8 cellular contexts compared by ENCODE assay signal in the genomic region with DNA sequence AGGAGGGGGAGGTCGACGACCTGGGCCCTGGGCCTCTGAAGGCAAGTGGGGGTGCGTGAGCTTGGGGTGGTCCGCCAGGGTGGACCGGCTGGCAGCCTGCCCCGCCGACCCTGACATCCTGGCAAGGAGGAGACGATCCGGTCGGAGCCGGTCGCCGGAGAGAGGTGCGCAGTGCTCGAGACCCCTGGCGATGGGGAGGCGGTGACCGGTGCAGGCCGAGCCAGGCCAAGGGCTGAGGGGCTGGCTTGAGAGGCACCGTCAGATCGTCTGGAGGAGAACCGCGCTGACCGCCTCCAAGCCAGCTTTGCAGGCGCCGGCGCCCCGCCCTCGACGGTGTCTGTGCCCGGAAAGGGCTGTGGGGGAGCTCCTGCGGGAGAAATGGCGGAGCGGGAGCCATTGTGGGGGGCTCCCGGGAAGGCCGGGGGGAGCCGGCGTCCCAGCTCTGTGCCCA. TPM values are rescaled to one million over a fixed set of nuclear protein-coding genes. Genes with fewer than 3 reads are reported as not detected.
DNase-seq lines count a peak whose midpoint lies in the region; ATAC-seq, FAIRE-seq and TF ChIP-seq lines count a peak whose summit lies in the region.

No MANE protein-coding gene starts in this region.

- no peak for TF ChIP-seq RAD21 in SK-N-SH (IDR thresholded peaks at IDR 0.05; ENCODE audit: low read length)

- in situ Hi-C loops in transverse colon (cut with MboI; ENCODE audit: low pct_ligation_motif_present in 1 of 4, low pct_unique_long_range_greater_than_20kb in 1 of 4, low sequenced_read_pairs in 3 of 4), result no loop called here

- peaks cover 2% of the 10 kb centered on the region for H3K36me3 Mint-ChIP-seq in CD8-positive, alpha-beta T cell
- H3K36me3 Mint-ChIP-seq in memory B cell, result no peaks in the 10 kb centered on the region

- no peaks in the 10 kb centered on the region for H3F3A ChIP-seq in SK-N-SH (replicated peaks; ENCODE audit: insufficient read depth)

- TF ChIP-seq EP300 in SK-N-SH (IDR thresholded peaks at IDR 0.05; ENCODE audit: borderline replicate concordance in 1 of 2, low read depth in 1 of 2, low read length in 1 of 2), result no peak
- no peak for TF ChIP-seq EP300 in transverse colon (IDR thresholded peaks at IDR 0.05; ENCODE audit: low read depth)

- POLR2A ChIA-PET in CD8-positive, alpha-beta T cell (lab: Charles Lee), result no interaction called here
- POLR2A ChIA-PET in SK-N-SH (lab: Yijun Ruan, JAX), result interaction anchor here (0.6 to 1.0 kb wide), 3 partner anchors 25 to 428 kb away, joined by 3 to 10 read pairs (median 4); a partner anchor contains a TSS

- no peaks in the 10 kb centered on the region for H3K27me3 ChIP-seq in CD8-positive, alpha-beta T cell (ENCODE audit: insufficient read depth, low read length)
- no peaks in the 10 kb centered on the region for H3K27me3 ChIP-seq in SK-N-SH (ENCODE audit: insufficient read depth)
- no peaks in the 10 kb centered on the region for H3K27me3 ChIP-seq in ectodermal cell (ENCODE audit: control insufficient read depth, insufficient read depth, low read length, poor library complexity, severe bottlenecking)
- H3K27me3 ChIP-seq in transverse colon, result no peaks in the 10 kb centered on the region
- H3K27me3 ChIP-seq in small intestine (ENCODE audit: control insufficient read depth in 2 of 2, insufficient read depth in 2 of 2, low read length in 2 of 2), result no peaks in the 10 kb centered on the region

- H3K27ac ChIP-seq in CD8-positive, alpha-beta T cell (ENCODE audit: low read depth, low read length), result no peak overlapping the region
- H3K27ac ChIP-seq in SK-N-SH (ENCODE audit: low read depth in 2 of 2, low read length in 1 of 2) (peak overlapping the region in 1 of 2 experiments; percentile 58; a peak in 2 of 4 replicates), ectodermal cell (ENCODE audit: insufficient read depth, low read depth, low read length, poor library complexity, severe bottlenecking) (no peak overlapping the region), transverse colon (peak overlapping the region in 1 of 4 donors; percentile 6), small intestine (ENCODE audit: low read depth in 1 of 2, low read length in 1 of 2) (no peak overlapping the region)

- peak overlapping the region; percentile 92 for H3K4me3 Mint-ChIP-seq in CD8-positive, alpha-beta T cell
- peak overlapping the region; percentile 87 for H3K4me3 Mint-ChIP-seq in memory B cell

- no peaks in the 10 kb centered on the region for H3K9me3 ChIP-seq in CD8-positive, alpha-beta T cell (ENCODE audit: low read length)
- no peaks in the 10 kb centered on the region for H3K9me3 ChIP-seq in SK-N-SH
- H3K9me3 ChIP-seq in ectodermal cell (ENCODE audit: control insufficient read depth, low read length), result no peaks in the 10 kb centered on the region
- no peaks in the 10 kb centered on the region for H3K9me3 ChIP-seq in transverse colon
- no peaks in the 10 kb centered on the region for H3K9me3 ChIP-seq in small intestine (ENCODE audit: control insufficient read depth, low read depth)

- no peaks in the 10 kb centered on the region for H3K79me2 ChIP-seq in SK-N-SH (ENCODE audit: insufficient read depth)

- no peak for FAIRE-seq in small intestine (lab: Jason Lieb, UNC)

- H3K4me3 ChIP-seq in CD8-positive, alpha-beta T cell (ENCODE audit: low read depth, low read length), result peak overlapping the region; percentile 50
- H3K4me3 ChIP-seq in SK-N-SH (ENCODE audit: low read depth in 2 of 2, low read length in 1 of 2), result peak overlapping the region; percentile 41 to 61
- H3K4me3 ChIP-seq in ectodermal cell (ENCODE audit: insufficient read depth, low read depth, low read length), result peak overlapping the region; percentile 62
- peak overlapping the region; percentile 35 to 59 (median 42) for H3K4me3 ChIP-seq in transverse colon
- H3K4me3 ChIP-seq in small intestine (ENCODE audit: low read depth in 1 of 2, low read length in 2 of 2), result peak overlapping the region in 1 of 2 donors; percentile 51

- intact Hi-C loops in CD8-positive, alpha-beta T cell (cut with DNase I, micrococcal nuclease), result loop anchor here in 1 of 2 experiments (1.0 kb wide), 1 partner anchor 34 kb away; a partner anchor contains a TSS
- intact Hi-C loops in transverse colon (cut with DNase I; ENCODE audit: low total_unique reads), result no loop called here

- H2AFZ ChIP-seq in SK-N-SH (ENCODE audit: low read depth), result peak overlapping the region; percentile 65; the same call in 1 of the 2 replicates

- peak; percentile 51 for ATAC-seq in CD8-positive, alpha-beta T cell
- peak; percentile 29 for ATAC-seq in memory B cell (ENCODE audit: low read depth)
- ATAC-seq in GM19397 (IDR thresholded peaks at IDR 0.05; ENCODE audit: unreplicated experiment), result no peak
- ATAC-seq in HG02763 (IDR thresholded peaks at IDR 0.05; ENCODE audit: unreplicated experiment), result no peak

- CTCF ChIA-PET in CD8-positive, alpha-beta T cell (lab: Charles Lee), result no interaction called here
- CTCF ChIA-PET in SK-N-SH (lab: Yijun Ruan, JAX), result interaction anchor here (0.7 to 1.3 kb wide), 2 partner anchors 8 to 45 kb away, joined by 3 to 4 read pairs; no protein-coding TSS in a partner anchor

- H3K4me1 ChIP-seq in CD8-positive, alpha-beta T cell (ENCODE audit: insufficient read depth, low read length), result no peaks in the 10 kb centered on the region
- H3K4me1 ChIP-seq in SK-N-SH (ENCODE audit: control insufficient read depth in 1 of 2, insufficient read depth in 2 of 2, low read depth in 1 of 2, low read length in 1 of 2), result no peaks in the 10 kb centered on the region; a peak in 1 of 4 replicates
- H3K4me1 ChIP-seq in ectodermal cell (ENCODE audit: control insufficient read depth, insufficient read depth, low read length), result no peaks in the 10 kb centered on the region
- H3K4me1 ChIP-seq in transverse colon, result no peaks in the 10 kb centered on the region
- H3K4me1 ChIP-seq in small intestine (ENCODE audit: control insufficient read depth in 2 of 2, insufficient read depth in 1 of 2, low read depth in 1 of 2, low read length in 1 of 2), result no peaks in the 10 kb centered on the region

- no peaks in the 10 kb centered on the region for H3K9me3 Mint-ChIP-seq in CD8-positive, alpha-beta T cell
- H3K9me3 Mint-ChIP-seq in memory B cell, result no peaks in the 10 kb centered on the region

- H3K9ac ChIP-seq in SK-N-SH, result peak overlapping the region; percentile 38; the same call in 1 of the 2 replicates

- peak in 3 of 7 experiments; percentile 16 to 57 (median 21) for DNase-seq in CD8-positive, alpha-beta T cell
- peak; percentile 62 for DNase-seq in SK-N-SH
- DNase-seq in memory B cell (ENCODE audit: low spot score in 2 of 2), result peak in 1 of 2 donors; percentile 10
- peak; percentile 35 for DNase-seq in transverse colon
- DNase-seq in small intestine, result no peak

- no peaks in the 10 kb centered on the region for H3K27me3 Mint-ChIP-seq in CD8-positive, alpha-beta T cell (ENCODE audit: low read depth)
- peaks cover 3% of the 10 kb centered on the region for H3K27me3 Mint-ChIP-seq in memory B cell

- WGBS in SK-N-SH (ENCODE audit: low lambda C conversion rate), result no CpG with 5 or more reads among the region's 38 CpGs
- 0 to 3% methylated on average over 38 of the region's 38 CpGs for WGBS in ectodermal cell, 2 experiments
- 42% methylated on average over 17 of the region's 38 CpGs; no CpG with 5 or more reads in 1 of the 2 donors for WGBS in transverse colon (ENCODE audit: low coverage in 1 of 2), 2 donors
- 1 to 29% (median 12%) methylated on average over 19 to 38 of the region's 38 CpGs for WGBS in small intestine, 3 donors

- H3K4me2 ChIP-seq in SK-N-SH, result peak overlapping the region; percentile 69

- H4K20me1 ChIP-seq in SK-N-SH (ENCODE audit: insufficient read depth), result no peaks in the 10 kb centered on the region

- H3K9me2 ChIP-seq in SK-N-SH, result no peaks in the 10 kb centered on the region

- peak overlapping the region; percentile 52 for H3K27ac Mint-ChIP-seq in CD8-positive, alpha-beta T cell
- H3K27ac Mint-ChIP-seq in memory B cell, result no peak overlapping the region

- TF ChIP-seq CTCF in CD8-positive, alpha-beta T cell (IDR thresholded peaks at IDR 0.05), result no peak
- TF ChIP-seq CTCF in SK-N-SH (IDR thresholded peaks at IDR 0.05) (no peak), transverse colon (IDR thresholded peaks at IDR 0.05) (no peak)

- peaks cover 8% of the 10 kb centered on the region for H3K4me1 Mint-ChIP-seq in CD8-positive, alpha-beta T cell (ENCODE audit: low read depth)
- H3K4me1 Mint-ChIP-seq in memory B cell, result peaks cover 2% of the 10 kb centered on the region

- TF ChIP-seq POLR2A in transverse colon (IDR thresholded peaks at IDR 0.05), result no peak

- no peaks in the 10 kb centered on the region for H3K36me3 ChIP-seq in CD8-positive, alpha-beta T cell (ENCODE audit: insufficient read depth, low read length)
- no peaks in the 10 kb centered on the region for H3K36me3 ChIP-seq in SK-N-SH (replicated peaks in 1 of 2; ENCODE audit: control insufficient read depth in 1 of 2, insufficient read depth in 2 of 2, low read length in 1 of 2)
- no peaks in the 10 kb centered on the region for H3K36me3 ChIP-seq in ectodermal cell (ENCODE audit: control insufficient read depth, insufficient read depth, low read length)
- no peaks in the 10 kb centered on the region for H3K36me3 ChIP-seq in transverse colon
- no peaks in the 10 kb centered on the region for H3K36me3 ChIP-seq in small intestine (ENCODE audit: control insufficient read depth in 2 of 2, insufficient read depth in 2 of 2, low read length in 2 of 2)

TF ChIP-seq in SK-N-SH, 30 proteins besides CTCF, POLR2A, EP300 and RAD21 (continues in another document):
- TF ChIP-seq MXI1 (IDR thresholded peaks at IDR 0.05; ENCODE audit: low read depth, low read length), result peak; percentile 33; the same call in 1 of the 2 replicates

RNA-seq across cellular contexts. Expression of a gene that starts 25.6 kb away (rescaled TPM):
- total RNA-seq in CD8-positive, alpha-beta T cell, result under 1 TPM; 0.94 to 0.95 TPM
- polyA plus RNA-seq in SK-N-SH (2012; rRNA removed), result 2.5 and 3.2 TPM in 2 replicates
- 2.8 and 2.9 TPM in 2 replicates for polyA plus RNA-seq in SK-N-SH (2012; cell fraction: cytosol; rRNA removed)
- 1.7 and 3.2 TPM in 2 replicates for polyA plus RNA-seq in SK-N-SH (2012; cell fraction: nucleus; rRNA removed)
- polyA plus RNA-seq in ectodermal cell (2013, experiment 1 of 4), result 20.3 TPM
- polyA plus RNA-seq in ectodermal cell (2013, experiment 2 of 4), result 23.2 TPM
- polyA plus RNA-seq in ectodermal cell (2013, experiment 3 of 4), result 15.6 TPM
- polyA plus RNA-seq in ectodermal cell (2013, experiment 4 of 4), result 16.0 TPM
- 1 to 10 TPM in 2 of 4 donors, not detected in 2; 1.5 to 4.0 TPM for total RNA-seq in transverse colon
- 1 to 10 TPM in 2 of 3 donors, under 1 TPM in 1; 0.81 to 1.7 (median 1.3) TPM for polyA plus RNA-seq in small intestine

RNA-seq across cellular contexts. Expression of a gene that starts 33.9 kb away (rescaled TPM):
- 1 to 10 TPM; 2.1 to 2.5 TPM for total RNA-seq in CD8-positive, alpha-beta T cell
- 12.3 TPM in 2 replicates for polyA plus RNA-seq in SK-N-SH (2012; rRNA removed)
- polyA plus RNA-seq in SK-N-SH (2012; cell fraction: cytosol; rRNA removed), result 11.3 and 15.2 TPM in 2 replicates
- polyA plus RNA-seq in SK-N-SH (2012; cell fraction: nucleus; rRNA removed), result 11.1 and 13.7 TPM in 2 replicates
- 22.9 TPM for polyA plus RNA-seq in ectodermal cell (2013, experiment 1 of 4)
- 24.7 TPM for polyA plus RNA-seq in ectodermal cell (2013, experiment 2 of 4)
- 19.5 TPM for polyA plus RNA-seq in ectodermal cell (2013, experiment 3 of 4)
- 24.1 TPM for polyA plus RNA-seq in ectodermal cell (2013, experiment 4 of 4)
- total RNA-seq in transverse colon, result 1 to 10 TPM; 1.2 to 4.6 (median 2.7) TPM
- polyA plus RNA-seq in small intestine, result 1 to 10 TPM in 2 of 3 donors, under 1 TPM in 1; 0.45 to 5.6 (median 1.1) TPM

Comparison
In these comparisons a context has a peak if more than half of its experiments do, and no peak if none do; other contexts are left out.
1. ATAC-seq: peak in CD8-positive, alpha-beta T cell (single experiment) and memory B cell (single experiment); none in GM19397 (single experiment) and HG02763 (single experiment).